ENCODE assay signal across 15 cellular contexts in the genomic region with DNA sequence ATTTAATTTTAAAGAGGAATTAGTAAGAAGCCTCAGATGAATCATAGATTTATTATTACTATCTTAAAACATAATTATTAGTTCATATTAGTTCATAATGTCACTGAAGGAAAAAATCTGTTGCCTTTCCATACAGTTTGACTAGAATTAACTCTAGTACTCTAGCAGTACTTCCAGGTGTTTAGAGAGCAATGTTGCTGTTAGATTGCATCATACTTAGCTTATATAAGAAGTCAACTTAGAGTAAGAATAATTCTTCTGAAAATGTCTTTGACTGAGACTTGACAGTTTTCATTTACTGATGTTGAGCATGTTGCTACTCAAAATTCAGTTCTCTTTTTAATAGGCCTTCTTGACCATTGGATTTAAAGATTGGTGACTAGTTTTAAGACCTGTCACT. TPM values are rescaled to one million over a fixed set of nuclear protein-coding genes. Genes with fewer than 3 reads are reported as not detected.
A peak's percentile ranks its signal among the peaks of the same experiment; 100 is the strongest.
DNase-seq lines count a peak whose midpoint lies in the region; ATAC-seq, FAIRE-seq and TF ChIP-seq lines count a peak whose summit lies in the region.
"Had no signal": no experiment of that assay in that cellular context is flagged by ENCODE, and none has a peak within 500 bp of the region (broad histone marks: within the 10 kb centered on the region; RNA-seq: fewer than 3 reads in every experiment).

No MANE protein-coding gene starts in this region.

- peaks cover 80% of the 10 kb centered on the region for H3K79me2 ChIP-seq in PC-3 (ENCODE audit: low read length)

- peak overlapping the region; percentile 50 for H3K4me2 ChIP-seq in A549
- no peak overlapping the region for H3K4me2 ChIP-seq in PC-3 (ENCODE audit: low read length)

- no peaks in the 10 kb centered on the region for H3K9me2 ChIP-seq in PC-3 (replicated peaks; ENCODE audit: low read length)

- no peak for TF ChIP-seq RAD21 in A549 (conservative IDR thresholded peaks at IDR 0.05 in 1 of 2, IDR thresholded peaks at IDR 0.05 in 1 of 2)

- H4K20me1 ChIP-seq in PC-3 (ENCODE audit: low read length), result peaks cover 17% of the 10 kb centered on the region

- TF ChIP-seq POLR2A in A549 (IDR thresholded peaks at IDR 0.05; ENCODE audit: low read length), result no peak

- no peaks in the 10 kb centered on the region for H3K9me3 ChIP-seq in A549
- no peaks in the 10 kb centered on the region for H3K9me3 ChIP-seq in PC-3 (ENCODE audit: low read length)
- H3K9me3 ChIP-seq: HAP-1, heart right ventricle, left lung had no signal

- H3F3A ChIP-seq in PC-3 (ENCODE audit: low read length, unreplicated experiment), result no peaks in the 10 kb centered on the region

- TF ChIP-seq CTCF in A549 (IDR thresholded peaks at IDR 0.05) (no peak), D721Med (IDR thresholded peaks at IDR 0.05; ENCODE audit: insufficient read depth, missing control alignments) (no peak), epithelial cell of esophagus (IDR thresholded peaks at IDR 0.05; ENCODE audit: insufficient read depth, low read depth, low read length, missing control alignments) (no peak), PC-3 (conservative IDR thresholded peaks at IDR 0.05; ENCODE audit: low read depth, low read length) (no peak)

- H3K4me3 ChIP-seq in A549 (no peak overlapping the region), epithelial cell of esophagus (ENCODE audit: low read length) (no peak overlapping the region), PC-3 (ENCODE audit: low read length) (no peak overlapping the region), H7 (ENCODE audit: insufficient read depth, low read depth, low read length) (no peak overlapping the region)
- H3K4me3 ChIP-seq: HAP-1, heart right ventricle, left lung had no signal

- intact Hi-C loops in PC-3 (cut with micrococcal nuclease), result no loop called here

- POLR2A ChIA-PET in A549 (lab: Yijun Ruan, JAX) (no interaction called here), PC-3 (lab: Charles Lee; ENCODE audit: unreplicated experiment) (interaction anchor here (0.6 kb wide), 1 partner anchor 54 kb away, joined by 6 read pairs; no protein-coding TSS in a partner anchor)

- ATAC-seq in A549, result no peak
- ATAC-seq in HG02884 (IDR thresholded peaks at IDR 0.05; ENCODE audit: unreplicated experiment), result no peak
- ATAC-seq in PC-3, result no peak
- no peak for ATAC-seq in HG02798 (IDR thresholded peaks at IDR 0.05; ENCODE audit: poor library complexity, unreplicated experiment)
- ATAC-seq: heart right ventricle, left lung had no signal

- no TSS peak for BruUV-seq in PC-3 (replicated peaks; lab: Mats Ljungman, UMichigan)

- H3K27me3 ChIP-seq in PC-3 (ENCODE audit: low read length), result no peaks in the 10 kb centered on the region
- H3K27me3 ChIP-seq in H7 (ENCODE audit: control insufficient read depth, insufficient read depth, low read length), result no peaks in the 10 kb centered on the region
- H3K27me3 ChIP-seq: heart right ventricle, left lung had no signal

- H3K4me1 ChIP-seq in A549 (peaks cover 42% of the 10 kb centered on the region), PC-3 (ENCODE audit: insufficient read depth, low read length) (peaks cover 20% of the 10 kb centered on the region)

- no peak for FAIRE-seq in A549 (lab: Jason Lieb, UNC)
- FAIRE-seq in D721Med (lab: Jason Lieb, UNC), result peak; percentile 38

- H3K36me3 ChIP-seq in PC-3 (ENCODE audit: low read depth, low read length) (peaks cover 17% of the 10 kb centered on the region), H7 (replicated peaks; ENCODE audit: control insufficient read depth, insufficient read depth, low read length) (no peaks in the 10 kb centered on the region)

- DNase-seq in A549 (ENCODE audit: low read depth in 1 of 2, low spot score in 1 of 2), result no peak
- DNase-seq in D721Med (ENCODE audit: insufficient read length, low spot score), result no peak
- peak; percentile 55 for DNase-seq in RKO (ENCODE audit: low spot score)
- peak; percentile 39 for DNase-seq in epithelial cell of esophagus (ENCODE audit: low read depth)
- DNase-seq in PC-3, result no peak
- DNase-seq in H7, result no peak
- DNase-seq: endodermal cell, heart right ventricle, left lung, MV-4-11, NCI-H446 treated with DMSO at 0.1 percent for 48 hours had no signal

- no peak overlapping the region for H3K9ac ChIP-seq in PC-3 (ENCODE audit: low read length)

- H2AFZ ChIP-seq in PC-3 (ENCODE audit: low read length), result no peak overlapping the region

- no peak for TF ChIP-seq EP300 in A549 (IDR thresholded peaks at IDR 0.05)

- CTCF ChIA-PET in A549 (lab: Yijun Ruan, JAX) (no interaction called here), PC-3 (lab: Charles Lee) (no interaction called here)

- H3K27ac ChIP-seq in A549 (peak overlapping the region; percentile 66 to 75; a peak in 5 of 6 replicates), PC-3 (ENCODE audit: low read length) (no peak overlapping the region)
- H3K27ac ChIP-seq: C4-2B, heart right ventricle, left lung had no signal

TF ChIP-seq in A549, 52 proteins besides CTCF, POLR2A, EP300 and RAD21:
- TF ChIP-seq JUNB (IDR thresholded peaks at IDR 0.05), result no peak
- TF ChIP-seq SREBF2 (IDR thresholded peaks at IDR 0.05), result no peak
- no peak for TF ChIP-seq MYC (IDR thresholded peaks at IDR 0.05; ENCODE audit: borderline replicate concordance, low read length)
- TF ChIP-seq ZNF302 (CRISPR knock-in tag; IDR thresholded peaks at IDR 0.05), result no peak
- peak; percentile 30 to 50; a peak in 3 of 4 replicates for TF ChIP-seq CEBPB (IDR thresholded peaks at IDR 0.05)
- no peak for TF ChIP-seq HEYL (CRISPR knock-in tag; IDR thresholded peaks at IDR 0.05)
- no peak for TF ChIP-seq HOXB5 (CRISPR knock-in tag; IDR thresholded peaks at IDR 0.05)
- TF ChIP-seq, protein P1, sequence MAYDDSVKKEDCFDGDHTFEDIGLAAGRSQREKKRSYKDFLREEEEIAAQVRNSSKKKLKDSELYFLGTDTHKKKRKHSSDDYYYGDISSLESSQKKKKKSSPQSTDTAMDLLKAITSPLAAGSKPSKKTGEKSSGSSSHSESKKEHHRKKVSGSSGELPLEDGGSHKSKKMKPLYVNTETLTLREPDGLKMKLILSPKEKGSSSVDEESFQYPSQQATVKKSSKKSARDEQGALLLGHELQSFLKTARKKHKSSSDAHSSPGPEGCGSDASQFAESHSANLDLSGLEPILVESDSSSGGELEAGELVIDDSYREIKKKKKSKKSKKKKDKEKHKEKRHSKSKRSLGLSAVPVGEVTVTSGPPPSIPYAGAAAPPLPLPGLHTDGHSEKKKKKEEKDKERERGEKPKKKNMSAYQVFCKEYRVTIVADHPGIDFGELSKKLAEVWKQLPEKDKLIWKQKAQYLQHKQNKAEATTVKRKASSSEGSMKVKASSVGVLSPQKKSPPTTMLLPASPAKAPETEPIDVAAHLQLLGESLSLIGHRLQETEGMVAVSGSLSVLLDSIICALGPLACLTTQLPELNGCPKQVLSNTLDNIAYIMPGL (CRISPR knock-in tag; IDR thresholded peaks at IDR 0.05; ENCODE audit: borderline replicate concordance), result no peak

RNA-seq across cellular contexts. Expression of a gene that starts 4.7 kb away (rescaled TPM):
- polyA plus RNA-seq in A549 (2011; rRNA removed), result 40.8 and 44.6 TPM in 2 replicates
- 9.0 and 9.5 TPM in 2 replicates for polyA plus RNA-seq in A549 (2012; cell fraction: cytosol; rRNA removed)
- 12.2 and 25.3 TPM in 2 replicates for polyA plus RNA-seq in A549 (2012; cell fraction: nucleus; rRNA removed)
- polyA plus RNA-seq in A549 (2017; fragmentation: RNase III; extraction: RNeasy Plus Mini Kit Qiagen cat#74134 plus additional on column Dnase treatment), result 29.7 to 31.3 TPM (median 30.1 TPM) in 3 replicates
- polyA minus RNA-seq in A549 (2011; rRNA and poly(A)+ RNA removed), result 24.5 and 30.8 TPM in 2 replicates
- 35.8 and 41.1 TPM in 2 replicates for total RNA-seq in PC-3 (2014; rRNA removed)
- total RNA-seq in H7 (2014; rRNA removed; shearing (Covaris generic)), result 29.7 and 42.7 TPM in 2 replicates

RNA-seq across cellular contexts. Expression of a gene that starts 9.5 kb away (rescaled TPM):
- not detected in 2 replicates for polyA plus RNA-seq in A549 (2011; rRNA removed)
- polyA plus RNA-seq in A549 (2012; cell fraction: cytosol; rRNA removed), result not detected in 2 replicates
- polyA plus RNA-seq in A549 (2012; cell fraction: nucleus; rRNA removed), result not detected in 2 replicates
- not detected in 3 replicates for polyA plus RNA-seq in A549 (2017; fragmentation: RNase III; extraction: RNeasy Plus Mini Kit Qiagen cat#74134 plus additional on column Dnase treatment)
- polyA minus RNA-seq in A549 (2011; rRNA and poly(A)+ RNA removed), result not detected in 2 replicates
- total RNA-seq in PC-3 (2014; rRNA removed), result not detected in 2 replicates
- not detected in 2 replicates for total RNA-seq in H7 (2014; rRNA removed; shearing (Covaris generic))
- total RNA-seq: endodermal cell, heart right ventricle had no signal
- polyA plus RNA-seq: heart right ventricle had no signal

Comparison
In these comparisons a context has a peak if more than half of its experiments do, and no peak if none do; other contexts are left out.
1. DNase-seq: peak in RKO (single experiment) and epithelial cell of esophagus (single experiment); none in A549 (0 of 2), D721Med (single experiment), PC-3 (single experiment) and H7 (single experiment).